ENCODE assay signal across 8 cellular contexts in the genomic region with DNA sequence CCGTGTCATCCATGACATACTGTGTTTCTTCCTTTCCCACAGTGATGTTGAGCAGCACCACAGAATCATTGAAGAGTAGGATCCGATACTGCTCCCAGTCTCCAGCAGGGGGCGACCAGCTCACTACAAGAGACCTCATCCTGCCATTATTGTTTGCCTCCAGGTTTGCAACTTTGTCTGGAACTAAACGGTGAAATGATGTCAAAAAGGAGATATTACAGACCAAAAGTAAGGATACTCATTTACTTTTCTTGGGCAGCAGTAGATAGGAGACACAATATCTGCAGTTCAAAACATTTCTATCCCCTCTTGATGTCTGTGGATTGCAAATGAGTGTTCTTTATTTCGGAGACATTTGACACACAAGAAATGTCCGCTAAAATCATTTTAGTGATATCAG. TPM values are rescaled to one million over a fixed set of nuclear protein-coding genes. Genes with fewer than 3 reads are reported as not detected.
DNase-seq lines count a peak whose midpoint lies in the region; ATAC-seq and TF ChIP-seq lines count a peak whose summit lies in the region.

No MANE protein-coding gene starts in this region.

- peak; percentile 80 for TF ChIP-seq CTCF in AG04449 (IDR thresholded peaks at IDR 0.05; ENCODE audit: insufficient read depth, low read length, missing control alignments)

- ATAC-seq in GM18511 (IDR thresholded peaks at IDR 0.05; ENCODE audit: unreplicated experiment): peak; percentile 96
- ATAC-seq in HG03060 (IDR thresholded peaks at IDR 0.05; ENCODE audit: low read depth, unreplicated experiment): peak; percentile 92

- DNase-seq in AG04449 (ENCODE audit: low read depth, low spot score) (peak; percentile 28), NCI-H2107 treated with DMSO at 0.1 percent for 48 hours (lab: John Stamatoyannopoulos, UW; ENCODE audit: unreplicated experiment) (peak; percentile 4), dermis microvascular lymphatic vessel endothelial cell (ENCODE audit: low read depth in 2 of 2) (peak; percentile 77 to 87), lung microvascular endothelial cell (ENCODE audit: low read depth in 2 of 2) (peak; percentile 91 to 92)
- DNase-seq in activated CD4-positive, alpha-beta T cell treated with anti-CD3 and anti-CD28 coated beads for 4 hours: peak; percentile 26 to 53
- peak; percentile 23 for DNase-seq in stimulated activated CD8-positive, alpha-beta memory T cell treated with anti-CD3 and anti-CD28 coated beads, Interleukin-15, amount 100 ng/mL, for 24 hours (ENCODE audit: low read depth)

- CTCF ChIA-PET in AG04449 (lab: Yijun Ruan, JAX): interaction anchor here (0.9 to 6.9 kb wide), 14 partner anchors 8 to 713 kb away, joined by 3 to 199 read pairs (median 5); no protein-coding TSS in a partner anchor

- H3K4me3 ChIP-seq in AG04449 (ENCODE audit: low read depth, low read length): no peak overlapping the region

- POLR2A ChIA-PET in AG04449 (lab: Yijun Ruan, JAX): no interaction called here

RNA-seq across cellular contexts. Expression of a gene that starts 47.2 kb away (rescaled TPM):
- 73.6 and 113 TPM in 2 replicates for total RNA-seq in dermis microvascular lymphatic vessel endothelial cell
- 83.7 and 112 TPM in 2 replicates for total RNA-seq in lung microvascular endothelial cell

Comparison
In these comparisons a context has a peak if more than half of its experiments do, and no peak if none do; other contexts are left out.
1. DNase-seq: peak in every context shown above with its lines; median percentile 92 in lung microvascular endothelial cell; 82 in dermis microvascular lymphatic vessel endothelial cell; 40 in activated CD4-positive, alpha-beta T cell treated with anti-CD3 and anti-CD28 coated beads for 4 hours; 28 in AG04449; 23 in stimulated activated CD8-positive, alpha-beta memory T cell treated with anti-CD3 and anti-CD28 coated beads, Interleukin-15, amount 100 ng/mL, for 24 hours; 4 in NCI-H2107 treated with DMSO at 0.1 percent for 48 hours.